Comparison of ENCODE assay signal across 8 cellular contexts in genomic region chr3:50600841-50601591, GRCh38. TPM values are rescaled to one million over a fixed set of nuclear protein-coding genes. Genes with fewer than 3 reads are reported as not detected.
DNase-seq lines count a peak whose midpoint lies in the region; ATAC-seq and TF ChIP-seq lines count a peak whose summit lies in the region.

No MANE protein-coding gene starts in this region.

- DNase-seq in CD4-positive, CD25-positive, alpha-beta regulatory T cell: peak; percentile 31 to 98 (median 53)
- DNase-seq in GM23338 (ENCODE audit: low spot score) (peak; percentile 30), NCI-H2107 (lab: John Stamatoyannopoulos, UW) (peak; percentile 80), caudate nucleus (lab: John Stamatoyannopoulos, UW) (peak in 58 of 61 donors; percentile 13 to 93 (median 66)), left lung (peak; percentile 97 to 98), RKO (ENCODE audit: low spot score) (no peak)
- DNase-seq in activated CD4-positive, CD25-positive, alpha-beta regulatory T cell (lab: John Stamatoyannopoulos, UW): peak; percentile 64 to 80 (median 76)
- DNase-seq in stimulated activated CD4-positive, alpha-beta T cell treated with anti-CD3 and anti-CD28 coated beads, Interleukin-2, amount 100 ng/mL, for 48 hours: peak; percentile 86 to 87

- H3K4me2 ChIP-seq in GM23338: no peak overlapping the region

- peak; percentile 57 to 67 for ATAC-seq in CD4-positive, CD25-positive, alpha-beta regulatory T cell (ENCODE audit: low read depth in 2 of 2)
- ATAC-seq in GM23338: peak; percentile 44
- peak; percentile 64 for ATAC-seq in left lung

- TF ChIP-seq CTCF in GM23338 (conservative IDR thresholded peaks at IDR 0.05; ENCODE audit: low read depth in 2 of 2) (no peak), left lung (IDR thresholded peaks at IDR 0.05) (no peak)

- intact Hi-C loops in left lung (cut with DNase I): no loop called here

- H3K27me3 ChIP-seq in CD4-positive, CD25-positive, alpha-beta regulatory T cell (ENCODE audit: control insufficient read depth, insufficient read depth, low read length): no peaks in the 10 kb centered on the region
- H3K27me3 ChIP-seq in GM23338 (ENCODE audit: insufficient read depth): 0 out of 2 replicates have a peak, but pooled peaks cover under 1% of the 10 kb centered on the region
- no peaks in the 10 kb centered on the region for H3K27me3 ChIP-seq in left lung

- H3K9me3 Mint-ChIP-seq in CD4-positive, CD25-positive, alpha-beta regulatory T cell: peaks cover 0 to 2% (median 0%) of the 10 kb centered on the region in 7 donors
- no peaks in the 10 kb centered on the region for H3K9me3 Mint-ChIP-seq in GM23338

- H3K36me3 ChIP-seq in CD4-positive, CD25-positive, alpha-beta regulatory T cell (ENCODE audit: control insufficient read depth, insufficient read depth, low read length): peaks cover 21% of the 10 kb centered on the region
- H3K36me3 ChIP-seq in GM23338 (ENCODE audit: insufficient read depth) (no peaks in the 10 kb centered on the region), left lung (peaks cover 0 to 22% of the 10 kb centered on the region in 2 donors)

- H3K4me3 Mint-ChIP-seq in CD4-positive, CD25-positive, alpha-beta regulatory T cell: peak overlapping the region; percentile 81 to 97 (median 90)
- no peak overlapping the region for H3K4me3 Mint-ChIP-seq in GM23338

- H4K20me1 ChIP-seq in GM23338 (replicated peaks; ENCODE audit: insufficient read depth): no peaks in the 10 kb centered on the region

- peaks cover 23% of the 10 kb centered on the region for H3K36me3 Mint-ChIP-seq in CD4-positive, CD25-positive, alpha-beta regulatory T cell
- no peaks in the 10 kb centered on the region for H3K36me3 Mint-ChIP-seq in GM23338 (ENCODE audit: low read depth)

- H3K27me3 Mint-ChIP-seq in CD4-positive, CD25-positive, alpha-beta regulatory T cell: no peaks in the 10 kb centered on the region
- peaks cover 4% of the 10 kb centered on the region for H3K27me3 Mint-ChIP-seq in GM23338 (ENCODE audit: insufficient read depth, low read depth, poor library complexity)

- no peak overlapping the region for H2AFZ ChIP-seq in GM23338

- no peaks in the 10 kb centered on the region for H3K9me2 ChIP-seq in GM23338 (ENCODE audit: insufficient read depth)

- H3K9me3 ChIP-seq in CD4-positive, CD25-positive, alpha-beta regulatory T cell (ENCODE audit: control insufficient read depth in 2 of 2, low read length in 2 of 2): no peaks in the 10 kb centered on the region
- H3K9me3 ChIP-seq in left lung: no peaks in the 10 kb centered on the region

- no peaks in the 10 kb centered on the region for H3F3A ChIP-seq in GM23338 (replicated peaks; ENCODE audit: low read depth)

- H3K4me3 ChIP-seq in CD4-positive, CD25-positive, alpha-beta regulatory T cell (ENCODE audit: low read depth, low read length): peak overlapping the region; percentile 55
- H3K4me3 ChIP-seq in GM23338: no peak overlapping the region
- peak overlapping the region in 1 of 2 donors; percentile 19 for H3K4me3 ChIP-seq in left lung

- peaks cover 15 to 77% (median 53%) of the 10 kb centered on the region in 4 donors for H3K4me1 Mint-ChIP-seq in CD4-positive, CD25-positive, alpha-beta regulatory T cell
- H3K4me1 Mint-ChIP-seq in GM23338: no peaks in the 10 kb centered on the region; the same call in 2 of the 3 replicates

- peaks cover 73% of the 10 kb centered on the region for H3K4me1 ChIP-seq in CD4-positive, CD25-positive, alpha-beta regulatory T cell (ENCODE audit: control insufficient read depth, insufficient read depth, low read length, poor library complexity, severe bottlenecking)
- H3K4me1 ChIP-seq in GM23338 (ENCODE audit: insufficient read depth) (no peaks in the 10 kb centered on the region), left lung (peaks cover 45 to 69% of the 10 kb centered on the region in 2 donors)

- H3K27ac Mint-ChIP-seq in CD4-positive, CD25-positive, alpha-beta regulatory T cell: peak overlapping the region; percentile 96 to 99 (median 97)
- H3K27ac Mint-ChIP-seq in GM23338: no peak overlapping the region

- H3K27ac ChIP-seq in CD4-positive, CD25-positive, alpha-beta regulatory T cell (ENCODE audit: insufficient read depth, low read length, poor library complexity, severe bottlenecking): peak overlapping the region; percentile 97
- H3K27ac ChIP-seq in GM23338 (ENCODE audit: low read depth) (no peak overlapping the region), caudate nucleus (ENCODE audit: low read depth, low read length) (peak overlapping the region; percentile 96), left lung (peak overlapping the region; percentile 94 to 98)

- no peaks in the 10 kb centered on the region for H3K79me2 ChIP-seq in GM23338 (replicated peaks; ENCODE audit: insufficient read depth)

TF ChIP-seq in GM23338, 12 proteins besides CTCF, POLR2A, EP300 and RAD21:
- TF ChIP-seq NANOG (IDR thresholded peaks at IDR 0.05; ENCODE audit: borderline replicate concordance) (no peak), ETS1 (IDR thresholded peaks at IDR 0.05) (no peak), CREB1 (CRISPR knock-in tag; IDR thresholded peaks at IDR 0.05; ENCODE audit: low read depth) (no peak), JUNB (IDR thresholded peaks at IDR 0.05; ENCODE audit: unreplicated experiment) (no peak), REST (IDR thresholded peaks at IDR 0.05; ENCODE audit: unreplicated experiment) (no peak)

RNA-seq across cellular contexts. Expression of gene CISH, which starts 10.6 kb away (rescaled TPM):
- 23.4 TPM for total RNA-seq in CD4-positive, CD25-positive, alpha-beta regulatory T cell
- polyA plus RNA-seq in CD4-positive, CD25-positive, alpha-beta regulatory T cell: 10 to 100 TPM; 40.5 to 66.7 (median 58.5) TPM
- 2.7 and 3.6 TPM in 2 replicates for total RNA-seq in GM23338 (2014; rRNA removed; shearing (Covaris generic))
- 2.1 and 2.2 TPM in 2 replicates for polyA plus RNA-seq in GM23338 (2016; fragmentation: Nextera tagmentation; extraction: Ambion mirVana)
- 10 to 100 TPM; 42.5 to 55.2 TPM for total RNA-seq in left lung

RNA-seq across cellular contexts. Expression of gene MAPKAPK3, which starts 15.9 kb away (rescaled TPM):
- total RNA-seq in CD4-positive, CD25-positive, alpha-beta regulatory T cell: 42.9 TPM
- 10 to 100 TPM; 47.0 to 52.9 (median 49.5) TPM for polyA plus RNA-seq in CD4-positive, CD25-positive, alpha-beta regulatory T cell
- 44.9 and 51.1 TPM in 2 replicates for total RNA-seq in GM23338 (2014; rRNA removed; shearing (Covaris generic))
- polyA plus RNA-seq in GM23338 (2016; fragmentation: Nextera tagmentation; extraction: Ambion mirVana): 16.5 and 17.2 TPM in 2 replicates
- 100 to 1,000 TPM in 1 of 2 donors, 10 to 100 TPM in 1; 98.6 to 118 TPM for total RNA-seq in left lung

RNA-seq across cellular contexts. Expression of gene HEMK1, which starts 31.7 kb away (rescaled TPM):
- total RNA-seq in CD4-positive, CD25-positive, alpha-beta regulatory T cell: 21.1 TPM
- polyA plus RNA-seq in CD4-positive, CD25-positive, alpha-beta regulatory T cell: 10 to 100 TPM; 18.5 to 24.9 (median 23.1) TPM
- total RNA-seq in GM23338 (2014; rRNA removed; shearing (Covaris generic)): 5.6 and 8.5 TPM in 2 replicates
- polyA plus RNA-seq in GM23338 (2016; fragmentation: Nextera tagmentation; extraction: Ambion mirVana): 10.1 and 11.0 TPM in 2 replicates
- 10 to 100 TPM; 24.0 to 27.6 TPM for total RNA-seq in left lung

RNA-seq across cellular contexts. Expression of gene C3orf18, which starts 33.5 kb away (rescaled TPM):
- 8.7 TPM for total RNA-seq in CD4-positive, CD25-positive, alpha-beta regulatory T cell
- polyA plus RNA-seq in CD4-positive, CD25-positive, alpha-beta regulatory T cell: 10 to 100 TPM in 2 of 4 donors, 1 to 10 TPM in 2; 7.4 to 11.9 (median 10.6) TPM
- total RNA-seq in GM23338 (2014; rRNA removed; shearing (Covaris generic)): 7.7 and 10.3 TPM in 2 replicates
- polyA plus RNA-seq in GM23338 (2016; fragmentation: Nextera tagmentation; extraction: Ambion mirVana): 2.4 TPM in 2 replicates
- total RNA-seq in left lung: 1 to 10 TPM; 6.2 to 6.6 TPM
